In the genomic region with DNA sequence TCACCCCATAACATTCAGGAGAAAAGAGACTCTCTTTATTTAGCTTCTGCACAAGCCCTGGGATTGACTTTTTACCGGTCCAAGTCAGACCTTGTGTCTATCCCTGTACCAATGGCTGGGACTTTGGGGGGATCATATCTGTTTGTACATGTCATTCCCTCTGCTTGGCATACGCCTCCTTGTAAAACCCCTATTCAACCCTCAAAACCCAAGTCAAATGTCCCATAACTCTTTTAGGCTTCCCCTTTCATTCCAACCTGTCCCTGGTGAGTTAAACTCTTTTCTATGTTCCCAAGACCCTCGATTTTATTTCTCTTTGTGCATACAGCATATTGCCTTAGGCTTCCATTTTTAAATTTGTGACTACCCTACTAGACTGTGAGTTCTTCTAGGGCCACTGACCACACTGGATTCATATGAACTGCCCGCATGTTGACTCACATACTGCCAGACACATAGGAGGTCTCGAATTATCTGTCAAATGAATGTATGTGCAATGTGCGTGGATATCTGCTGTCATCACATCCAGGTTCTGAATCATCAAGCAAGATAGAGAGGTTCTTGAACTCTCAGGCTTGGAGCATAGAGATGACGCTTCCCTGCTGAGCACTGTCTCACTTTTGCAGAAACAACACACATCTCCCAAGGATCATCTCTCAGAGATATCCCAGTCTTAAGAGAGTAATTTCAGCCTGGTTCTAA, we compare ENCODE assay signal across 26 cellular contexts.
A peak's percentile ranks its signal among the peaks of the same experiment; 100 is the strongest.
DNase-seq lines count a peak whose midpoint lies in the region; ATAC-seq, FAIRE-seq and TF ChIP-seq lines count a peak whose summit lies in the region.
"Had no signal": no experiment of that assay in that cellular context is flagged by ENCODE, and none has a peak within 500 bp of the region (broad histone marks: within the 10 kb centered on the region; RNA-seq: fewer than 3 reads in every experiment).

No MANE protein-coding gene starts in this region.

- H4K20me1 ChIP-seq in H1 (replicated peaks in 1 of 2; ENCODE audit: control insufficient read depth in 1 of 2, insufficient read depth in 2 of 2, low read length in 2 of 2) = no peaks in the 10 kb centered on the region

- H3K27me3 ChIP-seq in H1 (replicated peaks in 1 of 4; ENCODE audit: control insufficient read depth in 3 of 4, extremely low read depth in 1 of 4, insufficient read depth in 3 of 4, low read length in 3 of 4) = no peaks in the 10 kb centered on the region
- no peaks in the 10 kb centered on the region for H3K27me3 ChIP-seq in foreskin keratinocyte
- no peaks in the 10 kb centered on the region for H3K27me3 ChIP-seq in right lobe of liver
- H3K27me3 ChIP-seq: adrenal gland, thyroid gland had no signal

- 88% methylated on average over 7 of the region's 7 CpGs; no CpG with 5 or more reads in 1 of the 2 experiments for WGBS in H1 (ENCODE audit: extremely low coverage in 1 of 2, insufficient coverage in 1 of 2, insufficient read length in 1 of 2, insufficient replicate concordance in 2 of 2, low coverage in 1 of 2, low lambda C conversion rate in 2 of 2, missing lambda C conversion rate in 1 of 2), 2 experiments
- WGBS in mesodermal cell (ENCODE audit: insufficient coverage in 2 of 2), 2 experiments = 94% methylated on average over 3 to 7 of the region's 7 CpGs
- 66% methylated on average over 5 of the region's 7 CpGs for WGBS in right lobe of liver (ENCODE audit: insufficient coverage, low coverage, low lambda C conversion rate, missing lambda C conversion rate)

- no peak for TF ChIP-seq EP300 in H1 (IDR thresholded peaks at IDR 0.05; ENCODE audit: borderline replicate concordance in 1 of 2, low read depth in 2 of 2, low read length in 2 of 2)

- no peak for TF ChIP-seq CTCF in H1 (IDR thresholded peaks at IDR 0.05; ENCODE audit: control extremely low read depth in 1 of 3, insufficient read depth in 1 of 3, low read depth in 1 of 3, low read length in 3 of 3)
- TF ChIP-seq CTCF in foreskin keratinocyte (conservative IDR thresholded peaks at IDR 0.05) = no peak
- TF ChIP-seq CTCF in right lobe of liver (IDR thresholded peaks at IDR 0.05) = no peak
- no peak for TF ChIP-seq CTCF in RWPE1 (conservative IDR thresholded peaks at IDR 0.05; ENCODE audit: low read depth)

- intact Hi-C loops in right lobe of liver (cut with DNase I) = no loop called here

- H2BK120ac ChIP-seq in H1 (replicated peaks; ENCODE audit: low read depth, low read length) = no peak overlapping the region

- no peak overlapping the region for H3K23ac ChIP-seq in H1 (ENCODE audit: insufficient read length)

- TF ChIP-seq RAD21 in H1 (IDR thresholded peaks at IDR 0.05 in 1 of 2, conservative IDR thresholded peaks at IDR 0.05 in 1 of 2; ENCODE audit: low read depth in 2 of 2, low read length in 2 of 2) = no peak

- H2AK5ac ChIP-seq in H1 (ENCODE audit: low read depth, low read length) = no peak overlapping the region

- H3K9me3 ChIP-seq in H1 (ENCODE audit: insufficient read depth in 2 of 2, low read depth in 1 of 2, low read length in 1 of 2) (no peaks in the 10 kb centered on the region), mesodermal cell (ENCODE audit: control insufficient read depth, low read length) (peaks cover 5% of the 10 kb centered on the region), right lobe of liver (no peaks in the 10 kb centered on the region)
- H3K9me3 ChIP-seq: adrenal gland, thyroid gland had no signal

- H3K23me2 ChIP-seq in H1 (ENCODE audit: low read depth, low read length) = no peaks in the 10 kb centered on the region

- H2BK5ac ChIP-seq in H1 (ENCODE audit: low read depth, low read length) = no peak overlapping the region

- H2BK12ac ChIP-seq in H1 (ENCODE audit: low read depth, low read length) = no peak overlapping the region

- no peak overlapping the region for H4K91ac ChIP-seq in H1 (replicated peaks; ENCODE audit: insufficient read length, low read length)

- POLR2A ChIA-PET in H1 (lab: Charles Lee; ENCODE audit: partially characterized antibody) (no interaction called here), RWPE1 (lab: Yijun Ruan, JAX; ENCODE audit: low non-redundant PET) (no interaction called here)

- no peak overlapping the region for H3K9ac ChIP-seq in H1 (replicated peaks in 1 of 4; ENCODE audit: extremely low read depth in 1 of 4, low read depth in 3 of 4, low read length in 3 of 4)

- no peaks in the 10 kb centered on the region for H3K79me1 ChIP-seq in H1 (ENCODE audit: low read depth, low read length)

- H3K4ac ChIP-seq in H1 (replicated peaks; ENCODE audit: insufficient read length, low read depth, low read length) = no peak overlapping the region

- H3K4me1 ChIP-seq in H1 (replicated peaks in 1 of 4; ENCODE audit: control insufficient read depth in 3 of 4, insufficient read depth in 4 of 4, low read length in 3 of 4) = peaks cover 0 to 7% (median 3%) of the 10 kb centered on the region in 4 experiments; a peak in 4 of 7 replicates
- H3K4me1 ChIP-seq in mesodermal cell (ENCODE audit: control insufficient read depth, insufficient read depth, low read length, poor library complexity, severe bottlenecking) = peaks cover 37% of the 10 kb centered on the region
- peaks cover 6% of the 10 kb centered on the region for H3K4me1 ChIP-seq in foreskin keratinocyte
- H3K4me1 ChIP-seq in right lobe of liver = no peaks in the 10 kb centered on the region
- H3K4me1 ChIP-seq: thyroid gland had no signal

- no peak overlapping the region for H3K56ac ChIP-seq in H1 (replicated peaks; ENCODE audit: insufficient read length, low read depth, low read length)

- no peaks in the 10 kb centered on the region for H3K79me2 ChIP-seq in H1 (ENCODE audit: control insufficient read depth in 1 of 2, insufficient read depth in 2 of 2, low read length in 2 of 2)

- H3K36me3 ChIP-seq in H1 (ENCODE audit: control insufficient read depth in 2 of 4, insufficient read depth in 4 of 4, low read length in 3 of 4) = no peaks in the 10 kb centered on the region
- H3K36me3 ChIP-seq in mesodermal cell (ENCODE audit: control insufficient read depth, insufficient read depth, low read length) = no peaks in the 10 kb centered on the region
- H3K36me3 ChIP-seq in right lobe of liver = no peaks in the 10 kb centered on the region
- H3K36me3 ChIP-seq: adrenal gland, thyroid gland had no signal

- H2BK15ac ChIP-seq in H1 (ENCODE audit: low read length) = no peak overlapping the region

- no peak overlapping the region for H3K18ac ChIP-seq in H1 (ENCODE audit: extremely low read depth, low read length)

- no peak overlapping the region for H4K8ac ChIP-seq in H1 (ENCODE audit: extremely low read depth, insufficient read depth, low read length)

- ATAC-seq in foreskin keratinocyte (no peak), right lobe of liver (no peak)
- ATAC-seq: CD8-positive, alpha-beta T cell; PC-3 had no signal

- no peak for TF ChIP-seq POLR2A in H1 (IDR thresholded peaks at IDR 0.05; ENCODE audit: control extremely low read depth in 1 of 2, low read depth in 2 of 2, low read length in 2 of 2)
- no peak for TF ChIP-seq POLR2A in right lobe of liver (IDR thresholded peaks at IDR 0.05)

- no peak overlapping the region for H3K4me2 ChIP-seq in H1 (ENCODE audit: insufficient read depth in 1 of 2, low read depth in 2 of 2, low read length in 2 of 2)

- H4K5ac ChIP-seq in H1 (ENCODE audit: insufficient read length, low read depth, low read length) = no peak overlapping the region

- H2AFZ ChIP-seq in H1 (ENCODE audit: low read length) = 0 out of 2 replicates have a peak overlapping the region, but pooled peaks have one; percentile 35

- no peak for FAIRE-seq in H1 (lab: Jason Lieb, UNC)

- H3K4me3 ChIP-seq in H1 (ENCODE audit: extremely low read depth in 1 of 4, insufficient read depth in 2 of 4, low read depth in 3 of 4, low read length in 4 of 4) = no peak overlapping the region
- no peak overlapping the region for H3K4me3 ChIP-seq in mesodermal cell (ENCODE audit: extremely low read depth, insufficient read depth, low read length, poor library complexity, severe bottlenecking)
- no peak overlapping the region for H3K4me3 ChIP-seq in right lobe of liver
- H3K4me3 ChIP-seq: adrenal gland, dorsolateral prefrontal cortex, SK-N-MC, skin epidermis, thyroid gland had no signal

- CTCF ChIA-PET in H1 (lab: Charles Lee; ENCODE audit: partially characterized antibody) (no interaction called here), RWPE1 (lab: Yijun Ruan, JAX) (no interaction called here)

- no peak overlapping the region for H2BK20ac ChIP-seq in H1 (ENCODE audit: low read length)

- DNase-seq in Daoy (ENCODE audit: low read depth) = peak; percentile 70
- DNase-seq in NCI-H226 = peak; percentile 90
- no peak for DNase-seq in H1 (ENCODE audit: low read depth in 1 of 2, low spot score in 2 of 2)
- DNase-seq in foreskin keratinocyte = no peak
- no peak for DNase-seq in right lobe of liver
- no peak for DNase-seq in RWPE1 (ENCODE audit: low spot score)
- no peak for DNase-seq in H4 (ENCODE audit: low spot score)
- DNase-seq: ACHN; activated CD4-positive, alpha-beta memory T cell treated with anti-CD3 and anti-CD28 coated beads, Interleukin-2, amount 10 ng/mL, durations not matched to agents 7 days and 5 days; activated CD4-positive, CD25-positive, alpha-beta regulatory T cell; activated T-cell treated with anti-CD3 and anti-CD28 coated beads for 4 hours; adrenal gland; caudate nucleus; CD8-positive, alpha-beta T cell; dorsolateral prefrontal cortex; NCI-H1930; NCI-H2227 treated with DMSO at 0.1 percent for 48 hours; nephron progenitor cell; PC-3; stimulated activated naive CD4-positive, alpha-beta T cell treated with Interleukin-2 at 50 U/mL for 16 hours; T-helper 9 cell; thyroid gland had no signal

- H3K14ac ChIP-seq in H1 (ENCODE audit: insufficient read length) = no peak overlapping the region

- H3K27ac ChIP-seq in H1 (ENCODE audit: low read depth, low read length) (no peak overlapping the region), mesodermal cell (ENCODE audit: low read depth, low read length, severe bottlenecking) (peak overlapping the region; percentile 68), foreskin keratinocyte (no peak overlapping the region), right lobe of liver (no peak overlapping the region), RWPE1 (no peak overlapping the region)
- H3K27ac ChIP-seq: adrenal gland, dorsolateral prefrontal cortex, epithelial cell of prostate, SK-N-MC, skin epidermis, thyroid gland had no signal

TF ChIP-seq in H1, 55 proteins besides CTCF, POLR2A, EP300 and RAD21 (continues in another document):
- TF ChIP-seq PHF8 (conservative IDR thresholded peaks at IDR 0.05; ENCODE audit: low read depth, low read length) (no peak), GABPA (IDR thresholded peaks at IDR 0.05; ENCODE audit: borderline replicate concordance, insufficient read depth, low read length) (no peak), TAF1 (IDR thresholded peaks at IDR 0.05; ENCODE audit: low read depth, low read length) (no peak), RBBP5 (IDR thresholded peaks at IDR 0.05; ENCODE audit: borderline replicate concordance, low read depth, low read length) (no peak), KDM5A (IDR thresholded peaks at IDR 0.05; ENCODE audit: low read length) (no peak), SP1 (IDR thresholded peaks at IDR 0.05; ENCODE audit: low read depth, low read length) (no peak), TAF7 (optimal IDR thresholded peaks at IDR 0.05; ENCODE audit: borderline replicate concordance, low read depth, low read length) (no peak), SIRT6 (IDR thresholded peaks at IDR 0.05; ENCODE audit: low read length) (no peak)

Comparison
In these comparisons a context has a peak if more than half of its experiments do, and no peak if none do; other contexts are left out.
1. DNase-seq: peak in Daoy (single experiment) and NCI-H226 (single experiment); none in H1 (0 of 2), foreskin keratinocyte (0 of 2), right lobe of liver (0 of 3), RWPE1 (single experiment) and H4 (single experiment).